In the genomic region with DNA sequence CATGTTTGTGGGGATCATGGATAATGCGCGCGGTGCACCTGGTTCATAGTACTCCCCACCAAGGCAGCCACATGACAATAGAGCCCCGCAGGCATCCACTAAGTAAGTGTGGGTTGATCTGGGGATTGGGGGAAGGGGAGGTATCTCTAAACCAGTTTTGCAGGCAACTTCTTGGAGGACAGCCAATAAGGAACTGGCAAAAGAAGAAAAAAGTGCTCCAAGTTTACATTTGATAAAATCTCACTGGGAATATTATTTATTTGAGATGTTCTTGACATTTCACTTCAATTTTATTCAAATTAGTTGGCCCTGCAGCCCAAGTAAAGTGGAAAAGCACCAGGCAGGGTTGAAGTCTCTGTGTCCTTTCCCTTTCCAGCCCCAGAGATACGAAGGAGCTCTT, we compare ENCODE assay signal across 1 cellular context.
TF ChIP-seq lines count a peak whose summit lies in the region.

No MANE protein-coding gene starts in this region.

TF ChIP-seq in H1, 55 proteins besides CTCF, POLR2A, EP300 and RAD21 (continued from another document):
- TF ChIP-seq CTBP2 (IDR thresholded peaks at IDR 0.05; ENCODE audit: borderline replicate concordance, insufficient read depth, insufficient read length, low read length) (no peak), ASH2L (IDR thresholded peaks at IDR 0.05; ENCODE audit: low read length) (peak; percentile 43), CHD1 (IDR thresholded peaks at IDR 0.05; ENCODE audit: low read depth, low read length) (no peak), TEAD4 (IDR thresholded peaks at IDR 0.05; ENCODE audit: low read depth, low read length) (no peak), SRF (IDR thresholded peaks at IDR 0.05; ENCODE audit: low read depth, low read length) (no peak), TCF12 (IDR thresholded peaks at IDR 0.05; ENCODE audit: low read depth, low read length) (peak; percentile 90; the same call in 1 of the 2 replicates), RBBP5 (IDR thresholded peaks at IDR 0.05; ENCODE audit: borderline replicate concordance, low read depth, low read length) (peak; percentile 72; the same call in 1 of the 2 replicates), ZNF274 (IDR thresholded peaks at IDR 0.05; ENCODE audit: borderline replicate concordance, extremely low read depth, low read length) (no peak), ATF3 (IDR thresholded peaks at IDR 0.05; ENCODE audit: insufficient read depth, low read depth, low read length) (no peak), FOSL1 (IDR thresholded peaks at IDR 0.05; ENCODE audit: insufficient read depth, low read depth, low read length) (no peak), HDAC2 (IDR thresholded peaks at IDR 0.05; ENCODE audit: borderline replicate concordance in 1 of 2, low read depth in 2 of 2, low read length in 2 of 2) (no peak), KDM4A (IDR thresholded peaks at IDR 0.05; ENCODE audit: low read depth, low read length, severe bottlenecking) (no peak), SIX5 (IDR thresholded peaks at IDR 0.05; ENCODE audit: low read depth, low read length) (no peak), RFX5 (IDR thresholded peaks at IDR 0.05; ENCODE audit: borderline replicate concordance, low read depth, low read length) (no peak), SP1 (IDR thresholded peaks at IDR 0.05; ENCODE audit: low read depth, low read length) (peak; percentile 74; the same call in 1 of the 2 replicates)
